ENCODE assay signal across 1 cellular context in the genomic region with DNA sequence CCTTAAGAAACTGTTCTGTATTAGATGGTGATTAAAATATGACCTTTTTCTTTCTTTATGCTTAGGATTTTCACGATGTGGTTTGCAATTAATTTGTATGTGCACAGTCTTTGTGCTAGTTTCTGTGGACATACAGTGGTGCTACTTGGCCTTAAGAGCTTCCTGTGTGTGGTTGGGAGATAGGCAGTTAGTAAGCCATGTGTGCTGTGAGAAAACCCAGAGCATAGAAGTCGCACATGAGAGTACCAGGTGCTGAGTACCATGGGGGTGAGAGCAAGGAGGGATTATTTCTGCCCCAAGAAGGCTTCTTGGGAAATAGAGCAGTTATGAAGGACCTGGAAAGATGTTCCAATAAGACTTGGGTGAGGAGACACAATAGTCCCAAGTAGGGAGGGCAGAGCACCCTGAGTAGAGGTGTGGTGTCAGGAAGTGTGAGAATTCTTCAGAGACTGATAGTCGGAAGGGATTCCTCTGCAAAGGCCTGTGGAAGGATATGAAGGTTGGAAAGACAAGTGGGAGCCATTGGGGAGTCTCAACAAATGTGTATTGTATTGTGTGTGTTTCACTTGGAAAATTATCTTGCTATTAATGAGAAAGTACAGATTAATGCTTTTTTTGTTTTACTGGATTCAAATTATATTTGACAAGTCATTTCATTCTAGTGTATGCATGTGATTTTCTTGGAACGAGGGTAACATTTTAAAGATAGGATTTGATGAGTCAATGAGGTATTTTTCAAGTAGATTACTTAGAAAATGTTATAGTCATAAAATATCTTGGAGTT.
TF ChIP-seq lines count a peak whose summit lies in the region.

No MANE protein-coding gene starts in this region.

TF ChIP-seq in GM23338, 12 proteins besides CTCF, POLR2A, EP300 and RAD21 (continued from another document):
- TF ChIP-seq, protein P1, sequence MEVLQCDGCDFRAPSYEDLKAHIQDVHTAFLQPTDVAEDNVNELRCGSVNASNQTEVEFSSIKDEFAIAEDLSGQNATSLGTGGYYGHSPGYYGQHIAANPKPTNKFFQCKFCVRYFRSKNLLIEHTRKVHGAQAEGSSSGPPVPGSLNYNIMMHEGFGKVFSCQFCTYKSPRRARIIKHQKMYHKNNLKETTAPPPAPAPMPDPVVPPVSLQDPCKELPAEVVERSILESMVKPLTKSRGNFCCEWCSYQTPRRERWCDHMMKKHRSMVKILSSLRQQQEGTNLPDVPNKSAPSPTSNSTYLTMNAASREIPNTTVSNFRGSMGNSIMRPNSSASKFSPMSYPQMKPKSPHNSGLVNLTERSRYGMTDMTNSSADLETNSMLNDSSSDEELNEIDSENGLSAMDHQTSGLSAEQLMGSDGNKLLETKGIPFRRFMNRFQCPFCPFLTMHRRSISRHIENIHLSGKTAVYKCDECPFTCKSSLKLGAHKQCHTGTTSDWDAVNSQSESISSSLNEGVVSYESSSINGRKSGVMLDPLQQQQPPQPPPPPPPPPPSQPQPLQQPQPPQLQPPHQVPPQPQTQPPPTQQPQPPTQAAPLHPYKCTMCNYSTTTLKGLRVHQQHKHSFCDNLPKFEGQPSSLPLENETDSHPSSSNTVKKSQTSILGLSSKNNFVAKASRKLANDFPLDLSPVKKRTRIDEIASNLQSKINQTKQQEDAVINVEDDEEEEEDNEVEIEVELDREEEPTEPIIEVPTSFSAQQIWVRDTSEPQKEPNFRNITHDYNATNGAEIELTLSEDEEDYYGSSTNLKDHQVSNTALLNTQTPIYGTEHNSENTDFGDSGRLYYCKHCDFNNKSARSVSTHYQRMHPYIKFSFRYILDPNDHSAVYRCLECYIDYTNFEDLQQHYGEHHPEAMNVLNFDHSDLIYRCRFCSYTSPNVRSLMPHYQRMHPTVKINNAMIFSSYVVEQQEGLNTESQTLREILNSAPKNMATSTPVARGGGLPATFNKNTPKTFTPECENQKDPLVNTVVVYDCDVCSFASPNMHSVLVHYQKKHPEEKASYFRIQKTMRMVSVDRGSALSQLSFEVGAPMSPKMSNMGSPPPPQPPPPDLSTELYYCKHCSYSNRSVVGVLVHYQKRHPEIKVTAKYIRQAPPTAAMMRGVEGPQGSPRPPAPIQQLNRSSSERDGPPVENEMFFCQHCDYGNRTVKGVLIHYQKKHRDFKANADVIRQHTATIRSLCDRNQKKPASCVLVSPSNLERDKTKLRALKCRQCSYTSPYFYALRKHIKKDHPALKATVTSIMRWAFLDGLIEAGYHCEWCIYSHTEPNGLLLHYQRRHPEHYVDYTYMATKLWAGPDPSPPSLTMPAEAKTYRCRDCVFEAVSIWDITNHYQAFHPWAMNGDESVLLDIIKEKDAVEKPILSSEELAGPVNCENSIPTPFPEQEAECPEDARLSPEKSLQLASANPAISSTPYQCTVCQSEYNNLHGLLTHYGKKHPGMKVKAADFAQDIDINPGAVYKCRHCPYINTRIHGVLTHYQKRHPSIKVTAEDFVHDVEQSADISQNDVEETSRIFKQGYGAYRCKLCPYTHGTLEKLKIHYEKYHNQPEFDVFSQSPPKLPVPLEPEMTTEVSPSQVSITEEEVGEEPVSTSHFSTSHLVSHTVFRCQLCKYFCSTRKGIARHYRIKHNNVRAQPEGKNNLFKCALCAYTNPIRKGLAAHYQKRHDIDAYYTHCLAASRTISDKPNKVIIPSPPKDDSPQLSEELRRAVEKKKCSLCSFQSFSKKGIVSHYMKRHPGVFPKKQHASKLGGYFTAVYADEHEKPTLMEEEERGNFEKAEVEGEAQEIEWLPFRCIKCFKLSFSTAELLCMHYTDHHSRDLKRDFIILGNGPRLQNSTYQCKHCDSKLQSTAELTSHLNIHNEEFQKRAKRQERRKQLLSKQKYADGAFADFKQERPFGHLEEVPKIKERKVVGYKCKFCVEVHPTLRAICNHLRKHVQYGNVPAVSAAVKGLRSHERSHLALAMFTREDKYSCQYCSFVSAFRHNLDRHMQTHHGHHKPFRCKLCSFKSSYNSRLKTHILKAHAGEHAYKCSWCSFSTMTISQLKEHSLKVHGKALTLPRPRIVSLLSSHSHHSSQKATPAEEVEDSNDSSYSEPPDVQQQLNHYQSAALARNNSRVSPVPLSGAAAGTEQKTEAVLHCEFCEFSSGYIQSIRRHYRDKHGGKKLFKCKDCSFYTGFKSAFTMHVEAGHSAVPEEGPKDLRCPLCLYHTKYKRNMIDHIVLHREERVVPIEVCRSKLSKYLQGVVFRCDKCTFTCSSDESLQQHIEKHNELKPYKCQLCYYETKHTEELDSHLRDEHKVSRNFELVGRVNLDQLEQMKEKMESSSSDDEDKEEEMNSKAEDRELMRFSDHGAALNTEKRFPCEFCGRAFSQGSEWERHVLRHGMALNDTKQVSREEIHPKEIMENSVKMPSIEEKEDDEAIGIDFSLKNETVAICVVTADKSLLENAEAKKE (CRISPR knock-in tag; IDR thresholded peaks at IDR 0.05) = no peak
- no peak for TF ChIP-seq STAT1 (IDR thresholded peaks at IDR 0.05; ENCODE audit: unreplicated experiment)
- no peak for TF ChIP-seq EZH2 (IDR thresholded peaks at IDR 0.05; ENCODE audit: low read depth, unreplicated experiment)
- TF ChIP-seq CREB1 (CRISPR knock-in tag; IDR thresholded peaks at IDR 0.05; ENCODE audit: low read depth) = no peak
